ENCODE assay signal across 2 cellular contexts in the genomic region with DNA sequence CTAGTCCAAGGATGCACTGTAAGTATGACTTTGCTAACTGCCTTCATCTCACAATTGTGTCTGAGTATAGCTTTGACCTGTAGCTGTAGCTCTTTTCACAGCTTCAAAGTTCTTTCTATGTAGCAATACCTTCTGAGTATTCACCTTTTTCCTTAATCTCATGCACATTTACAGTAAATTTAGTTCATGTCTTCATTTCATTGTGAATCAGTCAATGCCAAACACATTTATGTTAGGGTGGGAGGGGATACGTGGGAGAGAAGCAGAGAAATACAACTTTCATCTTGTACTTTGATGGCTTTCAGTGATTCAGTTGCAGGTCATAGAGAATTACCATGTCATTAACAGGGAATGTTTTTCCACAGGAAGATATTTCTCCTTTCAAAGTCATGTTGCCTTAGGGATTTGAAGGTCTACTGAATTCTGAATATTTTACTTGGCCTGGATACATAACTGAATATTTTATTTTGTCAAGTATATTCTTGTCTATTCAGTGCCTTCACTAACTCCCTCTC.
TF ChIP-seq lines count a peak whose summit lies in the region.

No MANE protein-coding gene starts in this region.

TF ChIP-seq in SK-N-SH, 30 proteins besides CTCF, POLR2A, EP300 and RAD21 (continued from another document):
- TF ChIP-seq, protein P1, sequence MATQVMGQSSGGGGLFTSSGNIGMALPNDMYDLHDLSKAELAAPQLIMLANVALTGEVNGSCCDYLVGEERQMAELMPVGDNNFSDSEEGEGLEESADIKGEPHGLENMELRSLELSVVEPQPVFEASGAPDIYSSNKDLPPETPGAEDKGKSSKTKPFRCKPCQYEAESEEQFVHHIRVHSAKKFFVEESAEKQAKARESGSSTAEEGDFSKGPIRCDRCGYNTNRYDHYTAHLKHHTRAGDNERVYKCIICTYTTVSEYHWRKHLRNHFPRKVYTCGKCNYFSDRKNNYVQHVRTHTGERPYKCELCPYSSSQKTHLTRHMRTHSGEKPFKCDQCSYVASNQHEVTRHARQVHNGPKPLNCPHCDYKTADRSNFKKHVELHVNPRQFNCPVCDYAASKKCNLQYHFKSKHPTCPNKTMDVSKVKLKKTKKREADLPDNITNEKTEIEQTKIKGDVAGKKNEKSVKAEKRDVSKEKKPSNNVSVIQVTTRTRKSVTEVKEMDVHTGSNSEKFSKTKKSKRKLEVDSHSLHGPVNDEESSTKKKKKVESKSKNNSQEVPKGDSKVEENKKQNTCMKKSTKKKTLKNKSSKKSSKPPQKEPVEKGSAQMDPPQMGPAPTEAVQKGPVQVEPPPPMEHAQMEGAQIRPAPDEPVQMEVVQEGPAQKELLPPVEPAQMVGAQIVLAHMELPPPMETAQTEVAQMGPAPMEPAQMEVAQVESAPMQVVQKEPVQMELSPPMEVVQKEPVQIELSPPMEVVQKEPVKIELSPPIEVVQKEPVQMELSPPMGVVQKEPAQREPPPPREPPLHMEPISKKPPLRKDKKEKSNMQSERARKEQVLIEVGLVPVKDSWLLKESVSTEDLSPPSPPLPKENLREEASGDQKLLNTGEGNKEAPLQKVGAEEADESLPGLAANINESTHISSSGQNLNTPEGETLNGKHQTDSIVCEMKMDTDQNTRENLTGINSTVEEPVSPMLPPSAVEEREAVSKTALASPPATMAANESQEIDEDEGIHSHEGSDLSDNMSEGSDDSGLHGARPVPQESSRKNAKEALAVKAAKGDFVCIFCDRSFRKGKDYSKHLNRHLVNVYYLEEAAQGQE (IDR thresholded peaks at IDR 0.05; ENCODE audit: low read depth, low read length): no peak
- TF ChIP-seq, protein P2, sequence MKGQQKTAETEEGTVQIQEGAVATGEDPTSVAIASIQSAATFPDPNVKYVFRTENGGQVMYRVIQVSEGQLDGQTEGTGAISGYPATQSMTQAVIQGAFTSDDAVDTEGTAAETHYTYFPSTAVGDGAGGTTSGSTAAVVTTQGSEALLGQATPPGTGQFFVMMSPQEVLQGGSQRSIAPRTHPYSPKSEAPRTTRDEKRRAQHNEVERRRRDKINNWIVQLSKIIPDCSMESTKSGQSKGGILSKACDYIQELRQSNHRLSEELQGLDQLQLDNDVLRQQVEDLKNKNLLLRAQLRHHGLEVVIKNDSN (IDR thresholded peaks at IDR 0.05; ENCODE audit: borderline replicate concordance, low read depth): no peak
- TF ChIP-seq RXRA (IDR thresholded peaks at IDR 0.05; ENCODE audit: borderline replicate concordance, low read depth): no peak
- TF ChIP-seq POLR2AphosphoS5 (IDR thresholded peaks at IDR 0.05; ENCODE audit: low read depth, low read length): no peak
- TF ChIP-seq, protein P3, sequence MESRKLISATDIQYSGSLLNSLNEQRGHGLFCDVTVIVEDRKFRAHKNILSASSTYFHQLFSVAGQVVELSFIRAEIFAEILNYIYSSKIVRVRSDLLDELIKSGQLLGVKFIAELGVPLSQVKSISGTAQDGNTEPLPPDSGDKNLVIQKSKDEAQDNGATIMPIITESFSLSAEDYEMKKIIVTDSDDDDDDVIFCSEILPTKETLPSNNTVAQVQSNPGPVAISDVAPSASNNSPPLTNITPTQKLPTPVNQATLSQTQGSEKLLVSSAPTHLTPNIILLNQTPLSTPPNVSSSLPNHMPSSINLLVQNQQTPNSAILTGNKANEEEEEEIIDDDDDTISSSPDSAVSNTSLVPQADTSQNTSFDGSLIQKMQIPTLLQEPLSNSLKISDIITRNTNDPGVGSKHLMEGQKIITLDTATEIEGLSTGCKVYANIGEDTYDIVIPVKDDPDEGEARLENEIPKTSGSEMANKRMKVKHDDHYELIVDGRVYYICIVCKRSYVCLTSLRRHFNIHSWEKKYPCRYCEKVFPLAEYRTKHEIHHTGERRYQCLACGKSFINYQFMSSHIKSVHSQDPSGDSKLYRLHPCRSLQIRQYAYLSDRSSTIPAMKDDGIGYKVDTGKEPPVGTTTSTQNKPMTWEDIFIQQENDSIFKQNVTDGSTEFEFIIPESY (IDR thresholded peaks at IDR 0.05; ENCODE audit: borderline replicate concordance, low read depth): no peak
- TF ChIP-seq, protein P4, sequence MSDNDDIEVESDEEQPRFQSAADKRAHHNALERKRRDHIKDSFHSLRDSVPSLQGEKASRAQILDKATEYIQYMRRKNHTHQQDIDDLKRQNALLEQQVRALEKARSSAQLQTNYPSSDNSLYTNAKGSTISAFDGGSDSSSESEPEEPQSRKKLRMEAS (IDR thresholded peaks at IDR 0.05; ENCODE audit: low read depth): no peak

TF ChIP-seq in SK-N-SH treated with all-trans-retinoic acid at 6 μM for 48 hours, 23 proteins besides CTCF, POLR2A, EP300 and RAD21 (continued from another document):
- TF ChIP-seq ARNTL (CRISPR knock-in tag; IDR thresholded peaks at IDR 0.05; ENCODE audit: borderline replicate concordance, low read depth) (no peak), ZNF8 (CRISPR knock-in tag; IDR thresholded peaks at IDR 0.05) (no peak)
